ENCODE assay signal across 8 cellular contexts in the genomic region with DNA sequence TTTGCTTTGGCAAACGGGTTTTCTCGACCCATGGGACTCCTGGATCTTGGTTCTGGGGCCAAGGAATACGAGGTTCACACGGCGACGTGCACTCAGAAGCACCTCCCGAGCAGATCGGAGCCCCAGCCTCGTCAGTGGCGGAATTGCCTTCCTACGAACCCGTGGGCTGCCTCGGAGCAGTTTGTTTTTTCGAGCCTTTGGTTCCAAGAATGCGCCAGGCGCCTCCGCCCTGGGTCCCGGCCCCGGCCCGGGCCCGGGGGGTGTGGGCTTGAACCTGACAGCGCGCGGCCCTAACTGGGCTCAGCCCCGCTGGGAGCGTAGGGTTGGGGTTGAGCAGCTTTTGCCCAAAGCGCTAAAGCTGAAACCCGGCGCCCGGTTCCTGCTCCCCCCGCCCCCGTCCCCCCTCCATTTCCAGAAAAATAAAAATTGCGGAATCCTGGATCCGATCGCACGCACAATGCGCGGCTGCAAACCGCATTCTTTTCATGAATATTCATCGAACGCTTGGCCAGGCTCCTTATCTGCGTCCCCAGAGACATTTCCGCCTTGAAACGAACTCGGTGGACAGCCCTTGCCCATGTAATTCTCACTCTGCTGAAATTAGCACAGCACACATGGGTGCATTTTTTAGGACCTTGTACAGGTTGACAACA. TPM values are rescaled to one million over a fixed set of nuclear protein-coding genes. Genes with fewer than 3 reads are reported as not detected.
A peak's percentile ranks its signal among the peaks of the same experiment; 100 is the strongest.
DNase-seq lines count a peak whose midpoint lies in the region; ATAC-seq, FAIRE-seq and TF ChIP-seq lines count a peak whose summit lies in the region.

No MANE protein-coding gene starts in this region.

- no peaks in the 10 kb centered on the region for H3K36me3 ChIP-seq in prostate gland

- TF ChIP-seq CTCF in CD14-positive monocyte (IDR thresholded peaks at IDR 0.05): no peak
- TF ChIP-seq CTCF in prostate gland (IDR thresholded peaks at IDR 0.05): no peak

- H3K27ac Mint-ChIP-seq in CD14-positive monocyte: peak overlapping the region; percentile 33 to 96 (median 87)
- no peak overlapping the region for H3K27ac Mint-ChIP-seq in activated T-helper 1 cell treated with anti-CD3 and anti-CD28 coated beads, Interleukin-12 subunit alpha, Interleukin-12 subunit beta, Interleukin-2, Interleukin-4 antibody, amounts not matched to agents 30 ng/mL and 10 ng/mL and 1 ng/mL, durations not matched to agents 14 hours and 24 hours and 36 hours

- H3K27me3 Mint-ChIP-seq in CD14-positive monocyte (ENCODE audit: low read depth in 3 of 3): peaks cover 0 to 4% (median 3%) of the 10 kb centered on the region in 3 donors
- H3K27me3 Mint-ChIP-seq in activated T-helper 1 cell treated with anti-CD3 and anti-CD28 coated beads, Interleukin-12 subunit alpha, Interleukin-12 subunit beta, Interleukin-2, Interleukin-4 antibody, amounts not matched to agents 30 ng/mL and 10 ng/mL and 1 ng/mL, durations not matched to agents 14 hours and 24 hours and 36 hours (ENCODE audit: insufficient read depth): peaks cover 40% of the 10 kb centered on the region

- ATAC-seq in HG03565 (IDR thresholded peaks at IDR 0.05; ENCODE audit: unreplicated experiment): peak; percentile 16
- ATAC-seq in left cardiac atrium: peak; percentile 21 to 32

- no peaks in the 10 kb centered on the region for H3K27me3 ChIP-seq in prostate gland (replicated peaks; ENCODE audit: insufficient read depth)

- H3K4me1 Mint-ChIP-seq in CD14-positive monocyte: peaks cover 38% of the 10 kb centered on the region
- H3K4me1 Mint-ChIP-seq in activated T-helper 1 cell treated with anti-CD3 and anti-CD28 coated beads, Interleukin-12 subunit alpha, Interleukin-12 subunit beta, Interleukin-2, Interleukin-4 antibody, amounts not matched to agents 30 ng/mL and 10 ng/mL and 1 ng/mL, durations not matched to agents 14 hours and 24 hours and 36 hours (ENCODE audit: low read depth): peaks cover 8% of the 10 kb centered on the region

- peak overlapping the region; percentile 72 to 89 for H3K27ac ChIP-seq in prostate gland

- H3K9me3 Mint-ChIP-seq in CD14-positive monocyte: no peaks in the 10 kb centered on the region
- no peaks in the 10 kb centered on the region for H3K9me3 Mint-ChIP-seq in activated T-helper 1 cell treated with anti-CD3 and anti-CD28 coated beads, Interleukin-12 subunit alpha, Interleukin-12 subunit beta, Interleukin-2, Interleukin-4 antibody, amounts not matched to agents 30 ng/mL and 10 ng/mL and 1 ng/mL, durations not matched to agents 14 hours and 24 hours and 36 hours

- peaks cover 5 to 11% of the 10 kb centered on the region in 2 donors for H3K36me3 Mint-ChIP-seq in CD14-positive monocyte
- H3K36me3 Mint-ChIP-seq in activated T-helper 1 cell treated with anti-CD3 and anti-CD28 coated beads, Interleukin-12 subunit alpha, Interleukin-12 subunit beta, Interleukin-2, Interleukin-4 antibody, amounts not matched to agents 30 ng/mL and 10 ng/mL and 1 ng/mL, durations not matched to agents 14 hours and 24 hours and 36 hours (ENCODE audit: low read depth): peaks cover 3% of the 10 kb centered on the region

- H3K4me3 Mint-ChIP-seq in CD14-positive monocyte: peak overlapping the region; percentile 93 to 94
- peak overlapping the region; percentile 49 for H3K4me3 Mint-ChIP-seq in activated T-helper 1 cell treated with anti-CD3 and anti-CD28 coated beads, Interleukin-12 subunit alpha, Interleukin-12 subunit beta, Interleukin-2, Interleukin-4 antibody, amounts not matched to agents 30 ng/mL and 10 ng/mL and 1 ng/mL, durations not matched to agents 14 hours and 24 hours and 36 hours

- DNase-seq in CD14-positive monocyte (ENCODE audit: low spot score) (no peak), GM19239 (ENCODE audit: insufficient read length, low spot score) (peak; percentile 23), left cardiac atrium (peak; percentile 58), prostate gland (ENCODE audit: low spot score) (peak; percentile 26), DMS114 treated with DMSO at 0.1 percent for 48 hours (lab: John Stamatoyannopoulos, UW; ENCODE audit: unreplicated experiment) (no peak), HPDE6-E6E7 (ENCODE audit: extremely low spot score) (no peak)
- no peak for DNase-seq in activated T-helper 1 cell treated with anti-CD3 and anti-CD28 coated beads, Interleukin-12 subunit alpha, Interleukin-12 subunit beta, Interleukin-2, Interleukin-4 antibody, amounts not matched to agents 30 ng/mL and 10 ng/mL and 1 ng/mL, durations not matched to agents 14 hours and 24 hours and 36 hours (ENCODE audit: low spot score)

- FAIRE-seq in GM19239 (lab: Jason Lieb, UNC): peak; percentile 92

- 1% methylated on average over 43 of the region's 45 CpGs for WGBS in prostate gland

- TF ChIP-seq POLR2A in prostate gland (IDR thresholded peaks at IDR 0.05): no peak

- no peaks in the 10 kb centered on the region for H3K4me1 ChIP-seq in prostate gland (replicated peaks)

- no peaks in the 10 kb centered on the region for H3K9me3 ChIP-seq in prostate gland

- H3K4me3 ChIP-seq in prostate gland: peak overlapping the region; percentile 63 to 93

- intact Hi-C loops in CD14-positive monocyte (cut with micrococcal nuclease) (loop anchor here in 1 of 2 donors (5.0 kb wide), 2 partner anchors 39 to 84 kb away; no protein-coding TSS in a partner anchor), left cardiac atrium (cut with DNase I) (no loop called here), prostate gland (cut with DNase I) (no loop called here)
- intact Hi-C loops in activated T-helper 1 cell treated with anti-CD3 and anti-CD28 coated beads, Interleukin-12 subunit alpha, Interleukin-12 subunit beta, Interleukin-2, Interleukin-4 antibody, amounts not matched to agents 30 ng/mL and 10 ng/mL and 1 ng/mL, durations not matched to agents 14 hours and 24 hours and 36 hours (cut with micrococcal nuclease): no loop called here

RNA-seq across cellular contexts. Expression of gene BASP1, which starts 1.0 kb away (rescaled TPM):
- polyA plus RNA-seq in CD14-positive monocyte: 10 to 100 TPM; 36.6 to 61.6 TPM
- 1.0 and 1.5 TPM in 2 replicates for total RNA-seq in activated T-helper 1 cell treated with anti-CD3 and anti-CD28 coated beads, Interleukin-12 subunit alpha, Interleukin-12 subunit beta, Interleukin-2, Interleukin-4 antibody, amounts not matched to agents 30 ng/mL and 10 ng/mL and 1 ng/mL, durations not matched to agents 14 hours and 24 hours and 36 hours
- 1 to 10 TPM; 6.2 to 9.4 TPM for total RNA-seq in left cardiac atrium
- total RNA-seq in prostate gland: 100 to 1,000 TPM; 142 to 346 TPM

Comparison
In these comparisons a context has a peak if more than half of its experiments do, and no peak if none do; other contexts are left out.
1. DNase-seq: peak in GM19239 (single experiment), left cardiac atrium (single experiment) and prostate gland (single experiment); none in CD14-positive monocyte (single experiment), activated T-helper 1 cell treated with anti-CD3 and anti-CD28 coated beads, Interleukin-12 subunit alpha, Interleukin-12 subunit beta, Interleukin-2, Interleukin-4 antibody, amounts not matched to agents 30 ng/mL and 10 ng/mL and 1 ng/mL, durations not matched to agents 14 hours and 24 hours and 36 hours (single experiment), DMS114 treated with DMSO at 0.1 percent for 48 hours (single experiment) and HPDE6-E6E7 (single experiment).
2. RNA of gene BASP1, which starts 1.0 kb away (total RNA-seq): 142 to 346 TPM in prostate gland; 6.2 to 9.4 TPM in left cardiac atrium and 1.0 to 1.5 TPM in activated T-helper 1 cell treated with anti-CD3 and anti-CD28 coated beads, Interleukin-12 subunit alpha, Interleukin-12 subunit beta, Interleukin-2, Interleukin-4 antibody, amounts not matched to agents 30 ng/mL and 10 ng/mL and 1 ng/mL, durations not matched to agents 14 hours and 24 hours and 36 hours; every median in the first group is over 10 times any median in the second.